Comparison of ENCODE assay signal across 20 cellular contexts in genomic region chr6:45791181-45791580, GRCh38.
DNase-seq lines count a peak whose midpoint lies in the region.
"Had no signal": no experiment of that assay in that cellular context is flagged by ENCODE, and none has a peak within 500 bp of the region (broad histone marks: within the 10 kb centered on the region; RNA-seq: fewer than 3 reads in every experiment).

No MANE protein-coding gene starts in this region.

- peak overlapping the region; percentile 72 for H3K27ac ChIP-seq in mesodermal cell (ENCODE audit: low read depth, low read length, severe bottlenecking)
- H3K27ac ChIP-seq: breast epithelium, left ventricle myocardium inferior, right lobe of liver had no signal

- H3K4me3 ChIP-seq in mesodermal cell (ENCODE audit: extremely low read depth, insufficient read depth, low read length, poor library complexity, severe bottlenecking) = no peak overlapping the region
- H3K4me3 ChIP-seq: breast epithelium, left ventricle myocardium inferior, right lobe of liver had no signal

- no peaks in the 10 kb centered on the region for H3K36me3 ChIP-seq in mesodermal cell (ENCODE audit: control insufficient read depth, insufficient read depth, low read length)
- H3K36me3 ChIP-seq: breast epithelium, left ventricle myocardium inferior, right lobe of liver had no signal

- DNase-seq in EH (ENCODE audit: low read depth) (peak; percentile 71), RPMI7951 (ENCODE audit: low read depth) (peak; percentile 43), dedifferentiated amniotic fluid mesenchymal stem cell (ENCODE audit: extremely low spot score) (peak; percentile 43), dermis blood vessel endothelial cell (no peak), NCI-H2196 (lab: John Stamatoyannopoulos, UW; ENCODE audit: unreplicated experiment) (no peak), NCI-H2081 treated with DMSO at 0.1 percent for 48 hours (lab: John Stamatoyannopoulos, UW) (no peak)
- DNase-seq in stimulated activated naive CD4-positive, alpha-beta T cell (lab: John Stamatoyannopoulos, UW) = no peak
- DNase-seq: activated CD4-positive, alpha-beta T cell treated with anti-CD3 and anti-CD28 coated beads for 1 hour; effector CD8-positive, alpha-beta T cell; left ventricle myocardium inferior; MV-4-11; NCI-H2081; NCI-H526 treated with DMSO at 0.1 percent for 48 hours; occipital lobe; right lobe of liver; SIG-M5; stimulated activated CD4-positive, alpha-beta T cell treated with anti-CD3 and anti-CD28 coated beads, Interleukin-1b, Interleukin-23, amount 100 ng/mL, for 48 hours; T-helper 9 cell had no signal

- H3K4me1 ChIP-seq in mesodermal cell (ENCODE audit: control insufficient read depth, insufficient read depth, low read length, poor library complexity, severe bottlenecking) = peaks cover 6% of the 10 kb centered on the region
- H3K4me1 ChIP-seq: breast epithelium, left ventricle myocardium inferior, right lobe of liver had no signal

- H3K9me3 ChIP-seq in mesodermal cell (ENCODE audit: control insufficient read depth, low read length) = no peaks in the 10 kb centered on the region
- H3K9me3 ChIP-seq: breast epithelium, left ventricle myocardium inferior, right lobe of liver had no signal

- 100% methylated on average over 1 of the region's 2 CpGs for WGBS in mesodermal cell (ENCODE audit: insufficient coverage in 2 of 2), 2 experiments

Comparison
In these comparisons a context has a peak if more than half of its experiments do, and no peak if none do; other contexts are left out.
1. DNase-seq: peak in EH (single experiment), RPMI7951 (single experiment) and dedifferentiated amniotic fluid mesenchymal stem cell (single experiment); none in dermis blood vessel endothelial cell (single experiment), stimulated activated naive CD4-positive, alpha-beta T cell (0 of 6), NCI-H2196 (single experiment) and NCI-H2081 treated with DMSO at 0.1 percent for 48 hours (single experiment).